Comparison of ENCODE assay signal across 14 cellular contexts in the genomic region with DNA sequence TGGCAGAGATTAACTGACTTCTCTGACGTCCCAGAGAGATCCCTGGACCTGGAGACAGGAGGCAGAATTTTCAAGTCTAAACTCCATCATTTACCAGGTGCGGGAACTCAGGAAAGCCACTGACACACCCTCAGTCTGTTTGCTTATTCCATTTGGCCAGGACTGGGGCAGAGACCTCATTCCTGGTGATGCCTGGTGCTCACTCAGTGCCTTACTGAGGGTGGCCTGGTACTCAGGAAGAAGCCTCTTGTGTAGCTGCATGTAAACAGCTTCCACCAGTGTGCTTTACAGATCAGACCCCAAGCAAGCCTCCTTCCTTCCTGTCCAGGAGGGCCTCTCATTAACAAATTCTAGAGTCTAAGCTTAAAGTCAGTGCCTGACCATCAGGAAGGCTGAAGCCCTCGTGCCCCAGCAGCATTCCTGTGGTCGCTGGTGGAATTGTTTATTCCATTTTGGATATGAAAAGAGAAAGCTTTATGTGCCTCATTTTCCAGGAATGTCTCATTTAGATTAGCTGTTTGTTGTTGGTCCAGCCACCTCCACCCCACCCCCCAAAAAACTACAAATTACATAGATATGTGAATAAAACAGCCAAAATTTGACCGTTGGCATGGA.
DNase-seq lines count a peak whose midpoint lies in the region; ATAC-seq and TF ChIP-seq lines count a peak whose summit lies in the region.
"Had no signal": no experiment of that assay in that cellular context is flagged by ENCODE, and none has a peak within 500 bp of the region (broad histone marks: within the 10 kb centered on the region; RNA-seq: fewer than 3 reads in every experiment).

No MANE protein-coding gene starts in this region.

- H3K4me1 ChIP-seq in PC-3 (ENCODE audit: insufficient read depth, low read length) (peaks cover 25% of the 10 kb centered on the region), smooth muscle cell (ENCODE audit: low read depth) (peaks cover 19% of the 10 kb centered on the region)

- no peak overlapping the region for H3K4me3 ChIP-seq in PC-3 (ENCODE audit: low read length)
- no peak overlapping the region for H3K4me3 ChIP-seq in fibroblast of mammary gland (ENCODE audit: control insufficient read depth, low read depth, low read length)
- H3K4me3 ChIP-seq in smooth muscle cell, result no peak overlapping the region

- POLR2A ChIA-PET in PC-3 (lab: Charles Lee; ENCODE audit: unreplicated experiment), result no interaction called here

- intact Hi-C loops in PC-3 (cut with micrococcal nuclease), result no loop called here

- DNase-seq in ELR (ENCODE audit: low read depth) (peak; percentile 74), PC-3 (peak; percentile 43), fibroblast of mammary gland (ENCODE audit: low read depth) (peak; percentile 71), smooth muscle cell (lab: John Stamatoyannopoulos, UW; ENCODE audit: unreplicated experiment) (no peak), epidermal melanocyte (ENCODE audit: insufficient read length, low spot score) (no peak)
- DNase-seq: activated CD4-positive, CD25-positive, alpha-beta regulatory T cell; activated T-cell treated with anti-CD3 and anti-CD28 coated beads, Interleukin-2, amount 50 U/mL, for 48 hours; CD4-positive, alpha-beta T cell; NCI-H1417 treated with DMSO at 0.1 percent for 48 hours; stimulated activated naive CD4-positive, alpha-beta T cell treated with Interleukin-2 at 50 U/mL for 16 hours had no signal

- no peaks in the 10 kb centered on the region for H3K9me2 ChIP-seq in PC-3 (replicated peaks; ENCODE audit: low read length)

- H4K20me1 ChIP-seq in PC-3 (ENCODE audit: low read length), result no peaks in the 10 kb centered on the region
- no peaks in the 10 kb centered on the region for H4K20me1 ChIP-seq in smooth muscle cell (ENCODE audit: low read depth)

- H3K79me2 ChIP-seq in PC-3 (ENCODE audit: low read length) (no peaks in the 10 kb centered on the region), smooth muscle cell (ENCODE audit: low read depth) (no peaks in the 10 kb centered on the region)

- 48% methylated on average over 5 of the region's 5 CpGs for WGBS in smooth muscle cell (ENCODE audit: low lambda C conversion rate)

- TF ChIP-seq CTCF in PC-3 (conservative IDR thresholded peaks at IDR 0.05; ENCODE audit: low read depth, low read length) (no peak), fibroblast of mammary gland (conservative IDR thresholded peaks at IDR 0.05; ENCODE audit: control insufficient read depth, insufficient read depth, low read depth, low read length) (no peak), smooth muscle cell (IDR thresholded peaks at IDR 0.05; ENCODE audit: borderline replicate concordance, insufficient read depth, poor library complexity, severe bottlenecking) (no peak)

- no TSS peak for BruUV-seq in PC-3 (replicated peaks; lab: Mats Ljungman, UMichigan)

- no peaks in the 10 kb centered on the region for H3F3A ChIP-seq in PC-3 (ENCODE audit: low read length, unreplicated experiment)
- peaks cover 9% of the 10 kb centered on the region for H3F3A ChIP-seq in smooth muscle cell (ENCODE audit: low read depth)

- no peaks in the 10 kb centered on the region for H3K9me3 ChIP-seq in PC-3 (ENCODE audit: low read length)
- H3K9me3 ChIP-seq in smooth muscle cell (replicated peaks; ENCODE audit: low read depth), result no peaks in the 10 kb centered on the region

- peak overlapping the region; percentile 59; the same call in 1 of the 2 replicates for H2AFZ ChIP-seq in PC-3 (ENCODE audit: low read length)
- H2AFZ ChIP-seq in smooth muscle cell (ENCODE audit: low read depth), result no peak overlapping the region

- CTCF ChIA-PET in PC-3 (lab: Charles Lee), result interaction anchor here (0.6 kb wide), 1 partner anchor 125 kb away, joined by 3 read pairs; no protein-coding TSS in a partner anchor

- H3K27ac ChIP-seq in PC-3 (ENCODE audit: low read length), result no peak overlapping the region
- peak overlapping the region; percentile 49 for H3K27ac ChIP-seq in smooth muscle cell (ENCODE audit: low read depth)

- H3K4me2 ChIP-seq in PC-3 (ENCODE audit: low read length) (peak overlapping the region; percentile 28; the same call in 1 of the 2 replicates), smooth muscle cell (peak overlapping the region; percentile 52)

- H3K9ac ChIP-seq in PC-3 (ENCODE audit: low read length) (no peak overlapping the region), smooth muscle cell (ENCODE audit: low read depth) (no peak overlapping the region)

- H3K36me3 ChIP-seq in PC-3 (ENCODE audit: low read depth, low read length), result no peaks in the 10 kb centered on the region
- H3K36me3 ChIP-seq in smooth muscle cell (ENCODE audit: low read depth), result no peaks in the 10 kb centered on the region

- H3K27me3 ChIP-seq in PC-3 (ENCODE audit: low read length), result no peaks in the 10 kb centered on the region
- H3K27me3 ChIP-seq in smooth muscle cell (ENCODE audit: low read depth), result no peaks in the 10 kb centered on the region

- ATAC-seq in PC-3, result no peak
- ATAC-seq in HG03135 (IDR thresholded peaks at IDR 0.05; ENCODE audit: unreplicated experiment), result no peak
- no peak for ATAC-seq in GM19351 (IDR thresholded peaks at IDR 0.05; ENCODE audit: unreplicated experiment)
- ATAC-seq in GM21576 (IDR thresholded peaks at IDR 0.05; ENCODE audit: unreplicated experiment), result no peak
- ATAC-seq: HepG2 had no signal

Comparison
In these comparisons a context has a peak if more than half of its experiments do, and no peak if none do; other contexts are left out.
1. DNase-seq: peak in ELR (single experiment), PC-3 (single experiment) and fibroblast of mammary gland (single experiment); none in smooth muscle cell (single experiment) and epidermal melanocyte (single experiment).